In genomic region chr5:50962934-50963646, GRCh38 we compare ENCODE assay signal across 8 cellular contexts.
A peak's percentile ranks its signal among the peaks of the same experiment; 100 is the strongest.
DNase-seq lines count a peak whose midpoint lies in the region; ATAC-seq and TF ChIP-seq lines count a peak whose summit lies in the region.

No MANE protein-coding gene starts in this region.

- H3K4me3 Mint-ChIP-seq in GM23338, result peak overlapping the region; percentile 74

- peaks cover 55% of the 10 kb centered on the region for H3K27me3 ChIP-seq in GM23338 (ENCODE audit: insufficient read depth)
- peaks cover 44% of the 10 kb centered on the region for H3K27me3 ChIP-seq in RWPE2 (ENCODE audit: insufficient read depth, poor library complexity, severe bottlenecking)
- H3K27me3 ChIP-seq in gastroesophageal sphincter, result peaks cover 69% of the 10 kb centered on the region
- peaks cover 42% of the 10 kb centered on the region for H3K27me3 ChIP-seq in thymus (ENCODE audit: control insufficient read depth, insufficient read depth)

- peak overlapping the region; percentile 76 for H3K4me3 ChIP-seq in GM23338
- peak overlapping the region; percentile 29 for H3K4me3 ChIP-seq in RWPE2 (ENCODE audit: severe bottlenecking)
- peak overlapping the region; percentile 55 to 58 for H3K4me3 ChIP-seq in gastroesophageal sphincter
- H3K4me3 ChIP-seq in thymus (ENCODE audit: low read length), result peak overlapping the region; percentile 1

- peaks cover 53% of the 10 kb centered on the region for H3K27me3 Mint-ChIP-seq in GM23338 (ENCODE audit: insufficient read depth, low read depth, poor library complexity)

- 1 to 2% methylated on average over 6 to 31 of the region's 38 CpGs for WGBS in gastroesophageal sphincter (ENCODE audit: low coverage in 1 of 2), 2 donors
- 2% methylated on average over 38 of the region's 38 CpGs for WGBS in thymus

- no peak for TF ChIP-seq POLR2A in gastroesophageal sphincter (IDR thresholded peaks at IDR 0.05)

- H3K4me1 ChIP-seq in GM23338 (ENCODE audit: insufficient read depth), result peaks cover 43% of the 10 kb centered on the region
- H3K4me1 ChIP-seq in RWPE2 (ENCODE audit: insufficient read depth, poor library complexity, severe bottlenecking), result no peaks in the 10 kb centered on the region
- H3K4me1 ChIP-seq in gastroesophageal sphincter, result peaks cover 0 to 42% (median 11%) of the 10 kb centered on the region in 3 donors
- H3K4me1 ChIP-seq in thymus (ENCODE audit: control insufficient read depth, insufficient read depth, low read length), result no peaks in the 10 kb centered on the region

- no peaks in the 10 kb centered on the region for H3K9me3 Mint-ChIP-seq in GM23338

- H3K79me2 ChIP-seq in GM23338 (replicated peaks; ENCODE audit: insufficient read depth), result no peaks in the 10 kb centered on the region

- H3F3A ChIP-seq in GM23338 (replicated peaks; ENCODE audit: low read depth), result peaks cover 8% of the 10 kb centered on the region; the same call in 1 of the 2 replicates

- TF ChIP-seq EP300 in gastroesophageal sphincter (IDR thresholded peaks at IDR 0.05), result no peak

- H4K20me1 ChIP-seq in GM23338 (replicated peaks; ENCODE audit: insufficient read depth), result peaks cover 14% of the 10 kb centered on the region

- H3K9me2 ChIP-seq in GM23338 (ENCODE audit: insufficient read depth), result no peaks in the 10 kb centered on the region

- no peak overlapping the region for H3K27ac Mint-ChIP-seq in GM23338

- H3K27ac ChIP-seq in GM23338 (ENCODE audit: low read depth) (no peak overlapping the region), RWPE2 (ENCODE audit: poor library complexity, severe bottlenecking) (no peak overlapping the region), gastroesophageal sphincter (peak overlapping the region in 2 of 4 donors; percentile 28 to 75), thymus (ENCODE audit: low read depth) (no peak overlapping the region)

- H3K4me2 ChIP-seq in GM23338, result peak overlapping the region; percentile 96

- H3K9me3 ChIP-seq in RWPE2 (ENCODE audit: severe bottlenecking) (no peaks in the 10 kb centered on the region), gastroesophageal sphincter (no peaks in the 10 kb centered on the region), thymus (ENCODE audit: control insufficient read depth) (no peaks in the 10 kb centered on the region)

- ATAC-seq in GM23338, result peak; percentile 77
- ATAC-seq in RWPE2 (ENCODE audit: low read depth), result peak; percentile 95
- peak; percentile 80 for ATAC-seq in gastroesophageal sphincter

- TF ChIP-seq CTCF in GM23338 (conservative IDR thresholded peaks at IDR 0.05; ENCODE audit: low read depth in 2 of 2) (peak; percentile 99 to 100), RWPE2 (IDR thresholded peaks at IDR 0.05; ENCODE audit: poor library complexity, severe bottlenecking) (peak; percentile 99), gastroesophageal sphincter (IDR thresholded peaks at IDR 0.05) (peak; percentile 78 to 96 (median 90))

- peaks cover 38% of the 10 kb centered on the region for H3K4me1 Mint-ChIP-seq in GM23338

- H2AFZ ChIP-seq in GM23338, result peak overlapping the region; percentile 96

- H3K36me3 ChIP-seq in GM23338 (ENCODE audit: insufficient read depth) (no peaks in the 10 kb centered on the region), RWPE2 (ENCODE audit: low read depth) (no peaks in the 10 kb centered on the region), gastroesophageal sphincter (no peaks in the 10 kb centered on the region), thymus (ENCODE audit: control insufficient read depth, insufficient read depth) (no peaks in the 10 kb centered on the region)

- DNase-seq in EL, result peak; percentile 57
- peak; percentile 84 for DNase-seq in GM23338 (ENCODE audit: low spot score)
- peak; percentile 87 to 90 for DNase-seq in Kasumi-1 (lab: John Stamatoyannopoulos, UW)
- DNase-seq in RWPE2 (ENCODE audit: low spot score), result no peak
- DNase-seq in activated gamma-delta T cell treated with Interleukin-2 at 50 U/mL for 16 hours, result peak; percentile 38
- DNase-seq in occipital lobe (lab: John Stamatoyannopoulos, UW), result peak; percentile 39

- H3K36me3 Mint-ChIP-seq in GM23338 (ENCODE audit: low read depth), result no peaks in the 10 kb centered on the region; the same call in 2 of the 3 replicates

TF ChIP-seq in GM23338, 12 proteins besides CTCF, POLR2A, EP300 and RAD21:
- peak; percentile 61 for TF ChIP-seq EZH2 (IDR thresholded peaks at IDR 0.05; ENCODE audit: low read depth, unreplicated experiment)
- TF ChIP-seq CREB1 (CRISPR knock-in tag; IDR thresholded peaks at IDR 0.05; ENCODE audit: low read depth), result no peak

Comparison
In these comparisons a context has a peak if more than half of its experiments do, and no peak if none do; other contexts are left out.
1. H3K4me3 ChIP-seq: peak in every context shown above with its lines; median percentile 76 in GM23338; 56 in gastroesophageal sphincter; 29 in RWPE2; 1 in thymus.